15 cellular contexts compared by ENCODE assay signal in genomic region chr19:2045501-2046045, GRCh38. TPM values are rescaled to one million over a fixed set of nuclear protein-coding genes. Genes with fewer than 3 reads are reported as not detected.
DNase-seq lines count a peak whose midpoint lies in the region; ATAC-seq and TF ChIP-seq lines count a peak whose summit lies in the region.
"Had no signal": no experiment of that assay in that cellular context is flagged by ENCODE, and none has a peak within 500 bp of the region (broad histone marks: within the 10 kb centered on the region; RNA-seq: fewer than 3 reads in every experiment).

No MANE protein-coding gene starts in this region.

- H3K79me2 ChIP-seq in osteoblast (ENCODE audit: insufficient read depth, low read length), result peaks cover 55% of the 10 kb centered on the region

- peak overlapping the region; percentile 26 to 95 for H3K27ac Mint-ChIP-seq in natural killer cell
- no peak overlapping the region for H3K27ac Mint-ChIP-seq in natural killer cell treated with Interleukin-12 subunit alpha and Interleukin-12 subunit beta and Interleukin-15 and Interleukin-18, amount 100 ng/mL, for 72 hours

- H2AFZ ChIP-seq in osteoblast (ENCODE audit: low read length), result no peak overlapping the region
- H2AFZ ChIP-seq: parathyroid adenoma had no signal

- no peaks in the 10 kb centered on the region for H3K9me3 ChIP-seq in duodenal mucosa (ENCODE audit: control insufficient read depth in 1 of 2, low read length in 2 of 2)
- H3K9me3 ChIP-seq in osteoblast (ENCODE audit: low read depth, low read length), result no peaks in the 10 kb centered on the region
- H3K9me3 ChIP-seq: SK-N-SH had no signal

- ATAC-seq in natural killer cell (no peak), HG03378 (IDR thresholded peaks at IDR 0.05; ENCODE audit: unreplicated experiment) (no peak)
- ATAC-seq in natural killer cell treated with Interleukin-12 subunit alpha and Interleukin-12 subunit beta and Interleukin-15 and Interleukin-18, amount 100 ng/mL, for 72 hours, result no peak
- ATAC-seq: HepG2 had no signal

- H3K9ac ChIP-seq in duodenal mucosa (ENCODE audit: low read depth in 1 of 2, low read length in 2 of 2), result no peak overlapping the region
- H3K9ac ChIP-seq: parathyroid adenoma, SK-N-SH had no signal

- H4K20me1 ChIP-seq in osteoblast (ENCODE audit: insufficient read depth, low read length), result peaks cover 86% of the 10 kb centered on the region

- H3K27me3 Mint-ChIP-seq in natural killer cell (ENCODE audit: low read depth in 2 of 2), result no peaks in the 10 kb centered on the region
- H3K27me3 Mint-ChIP-seq in natural killer cell treated with Interleukin-12 subunit alpha and Interleukin-12 subunit beta and Interleukin-15 and Interleukin-18, amount 100 ng/mL, for 72 hours, result no peaks in the 10 kb centered on the region

- TF ChIP-seq CTCF in natural killer cell (IDR thresholded peaks at IDR 0.05) (no peak), osteoblast (IDR thresholded peaks at IDR 0.05; ENCODE audit: extremely low read depth, low read depth, low read length) (no peak)

- peaks cover 10 to 49% of the 10 kb centered on the region in 2 donors for H3K4me1 Mint-ChIP-seq in natural killer cell
- H3K4me1 Mint-ChIP-seq in natural killer cell treated with Interleukin-12 subunit alpha and Interleukin-12 subunit beta and Interleukin-15 and Interleukin-18, amount 100 ng/mL, for 72 hours (ENCODE audit: low read depth in 2 of 2), result peaks cover 6 to 19% of the 10 kb centered on the region in 2 donors

- H3K4me1 ChIP-seq in duodenal mucosa (ENCODE audit: control insufficient read depth in 1 of 2, insufficient read depth in 2 of 2, low read length in 2 of 2), result peaks cover 70 to 82% of the 10 kb centered on the region in 2 donors
- peaks cover 22% of the 10 kb centered on the region for H3K4me1 ChIP-seq in osteoblast (ENCODE audit: insufficient read depth, low read length)

- peak overlapping the region; percentile 20 for H3K27ac ChIP-seq in duodenal mucosa (ENCODE audit: low read depth, low read length)
- H3K27ac ChIP-seq in osteoblast (ENCODE audit: low read depth, low read length), result no peak overlapping the region
- H3K27ac ChIP-seq: parathyroid adenoma had no signal

- intact Hi-C loops in natural killer cell (cut with micrococcal nuclease), result no loop called here

- no peaks in the 10 kb centered on the region for H3K36me3 Mint-ChIP-seq in natural killer cell
- H3K36me3 Mint-ChIP-seq in natural killer cell treated with Interleukin-12 subunit alpha and Interleukin-12 subunit beta and Interleukin-15 and Interleukin-18, amount 100 ng/mL, for 72 hours, result no peaks in the 10 kb centered on the region

- H3K4me2 ChIP-seq in osteoblast (ENCODE audit: insufficient read depth, low read length), result no peak overlapping the region
- H3K4me2 ChIP-seq: SK-N-SH had no signal

- H3K4me3 Mint-ChIP-seq in natural killer cell, result no peak overlapping the region
- H3K4me3 Mint-ChIP-seq in natural killer cell treated with Interleukin-12 subunit alpha and Interleukin-12 subunit beta and Interleukin-15 and Interleukin-18, amount 100 ng/mL, for 72 hours, result no peak overlapping the region

- peaks cover 22 to 53% of the 10 kb centered on the region in 2 donors for H3K36me3 ChIP-seq in duodenal mucosa (ENCODE audit: control insufficient read depth in 1 of 2, insufficient read depth in 2 of 2, low read length in 2 of 2)
- H3K36me3 ChIP-seq in osteoblast (ENCODE audit: insufficient read depth, low read length), result peaks cover 24% of the 10 kb centered on the region

- no peaks in the 10 kb centered on the region for H3K9me3 Mint-ChIP-seq in natural killer cell
- H3K9me3 Mint-ChIP-seq in natural killer cell treated with Interleukin-12 subunit alpha and Interleukin-12 subunit beta and Interleukin-15 and Interleukin-18, amount 100 ng/mL, for 72 hours, result no peaks in the 10 kb centered on the region

- no peaks in the 10 kb centered on the region for H3K27me3 ChIP-seq in duodenal mucosa (ENCODE audit: control insufficient read depth in 1 of 2, insufficient read depth in 2 of 2, low read length in 2 of 2)
- no peaks in the 10 kb centered on the region for H3K27me3 ChIP-seq in osteoblast (ENCODE audit: insufficient read depth, low read length)

- H3K4me3 ChIP-seq in duodenal mucosa (ENCODE audit: low read depth in 1 of 2, low read length in 2 of 2), result no peak overlapping the region
- H3K4me3 ChIP-seq in osteoblast (ENCODE audit: insufficient read depth, low read length), result no peak overlapping the region

- DNase-seq in natural killer cell, result no peak
- no peak for DNase-seq in natural killer cell treated with Interleukin-12 subunit alpha and Interleukin-12 subunit beta and Interleukin-15 and Interleukin-18, amount 100 ng/mL, for 72 hours (ENCODE audit: low spot score)
- DNase-seq in osteoblast (ENCODE audit: insufficient read length, low spot score, missing footprints), result peak; percentile 66
- no peak for DNase-seq in glomerular visceral epithelial cell (ENCODE audit: extremely low spot score)
- no peak for DNase-seq in putamen (ENCODE audit: low spot score)
- no peak for DNase-seq in globus pallidus (ENCODE audit: low spot score)
- DNase-seq: cerebellar nuclear complex, GDM1, GOT3, NCI-H1694 treated with DMSO at 0.1 percent for 48 hours, SK-N-SH had no signal

RNA-seq across cellular contexts. Expression of gene MKNK2, which starts 5.5 kb away (rescaled TPM):
- 100 to 1,000 TPM; 259 to 389 (median 322) TPM for total RNA-seq in natural killer cell
- 100 to 1,000 TPM; 303 to 308 TPM for total RNA-seq in natural killer cell treated with Interleukin-12 subunit alpha and Interleukin-12 subunit beta and Interleukin-15 and Interleukin-18, amount 100 ng/mL, for 72 hours
- 82.5 and 84.6 TPM in 2 replicates for total RNA-seq in osteoblast

RNA-seq across cellular contexts. Expression of gene BTBD2, which starts 30.1 kb away (rescaled TPM):
- total RNA-seq in natural killer cell, result 10 to 100 TPM; 47.6 to 57.0 (median 53.4) TPM
- 10 to 100 TPM; 19.9 to 23.0 TPM for total RNA-seq in natural killer cell treated with Interleukin-12 subunit alpha and Interleukin-12 subunit beta and Interleukin-15 and Interleukin-18, amount 100 ng/mL, for 72 hours
- total RNA-seq in osteoblast, result 57.5 and 57.8 TPM in 2 replicates

RNA-seq across cellular contexts. Expression of gene MOB3A, which starts 50.6 kb away (rescaled TPM):
- total RNA-seq in natural killer cell (100 to 1,000 TPM; 239 to 314 (median 246) TPM), osteoblast (34.0 and 35.1 TPM in 2 replicates)
- total RNA-seq in natural killer cell treated with Interleukin-12 subunit alpha and Interleukin-12 subunit beta and Interleukin-15 and Interleukin-18, amount 100 ng/mL, for 72 hours, result 100 to 1,000 TPM; 180 to 212 TPM

RNA-seq across cellular contexts. Expression of gene IZUMO4, which starts 51.1 kb away (rescaled TPM):
- 1 to 10 TPM; 3.3 to 7.6 (median 7.1) TPM for total RNA-seq in natural killer cell
- total RNA-seq in natural killer cell treated with Interleukin-12 subunit alpha and Interleukin-12 subunit beta and Interleukin-15 and Interleukin-18, amount 100 ng/mL, for 72 hours, result 1 to 10 TPM; 5.7 to 5.9 TPM
- total RNA-seq in osteoblast, result 0.36 and 2.4 TPM in 2 replicates

Comparison
In these comparisons a context has a peak if more than half of its experiments do, and no peak if none do; other contexts are left out.
1. H3K27ac Mint-ChIP-seq: peak in natural killer cell (2 of 2); none in natural killer cell treated with Interleukin-12 subunit alpha and Interleukin-12 subunit beta and Interleukin-15 and Interleukin-18, amount 100 ng/mL, for 72 hours (0 of 2).